In genomic region chr14:21014761-21015190, GRCh38 we compare ENCODE assay signal across 8 cellular contexts. TPM values are rescaled to one million over a fixed set of nuclear protein-coding genes. Genes with fewer than 3 reads are reported as not detected.
A peak's percentile ranks its signal among the peaks of the same experiment; 100 is the strongest.
DNase-seq lines count a peak whose midpoint lies in the region; ATAC-seq and TF ChIP-seq lines count a peak whose summit lies in the region.

No MANE protein-coding gene starts in this region.

- no peak for TF ChIP-seq POLR2A in lower leg skin (IDR thresholded peaks at IDR 0.05)

- peak in 1 of 3 donors; percentile 70 for TF ChIP-seq CTCF in lower leg skin (IDR thresholded peaks at IDR 0.05)

- peak; percentile 71 for ATAC-seq in HG03432 (IDR thresholded peaks at IDR 0.05; ENCODE audit: unreplicated experiment)

- intact Hi-C loops in lower leg skin (cut with DNase I; ENCODE audit: low total_unique reads): loop anchor here (10.0 kb wide), 1 partner anchor 80 kb away; the partner anchor contains the start of gene ZNF219

- no peak overlapping the region for H3K4me3 ChIP-seq in lower leg skin (ENCODE audit: low read depth, poor library complexity, severe bottlenecking)

- 2% methylated on average over 4 of the region's 4 CpGs for WGBS in lower leg skin, 2 donors

- peak; percentile 70 for DNase-seq in D341Med (ENCODE audit: low spot score)
- peak; percentile 83 for DNase-seq in NCI-H774 (lab: John Stamatoyannopoulos, UW)
- DNase-seq in activated CD4-positive, alpha-beta T cell treated with anti-CD3 and anti-CD28 coated beads, Interleukin-2, amount 50 U/mL, for 24 hours (ENCODE audit: low read depth in 1 of 2, low spot score in 1 of 2): peak; percentile 72 to 81
- DNase-seq in dermis blood vessel endothelial cell: peak; percentile 94
- DNase-seq in lower leg skin (ENCODE audit: low spot score in 2 of 2): peak; percentile 89 to 97
- peak; percentile 65 to 80 (median 77) for DNase-seq in stimulated activated CD4-positive, alpha-beta T cell treated with anti-CD3 and anti-CD28 coated beads, TNF-alpha, amount 100 ng/mL, for 24 hours (ENCODE audit: low read depth in 3 of 3)
- DNase-seq in mesenteric fat pad (ENCODE audit: low spot score): no peak

RNA-seq across cellular contexts. Expression of gene NDRG2, which starts 10.1 kb away (rescaled TPM):
- total RNA-seq in dermis blood vessel endothelial cell (3.3 and 3.6 TPM in 2 replicates), lower leg skin (100 to 1,000 TPM; 186 to 475 (median 282) TPM), mesenteric fat pad (120 TPM)

RNA-seq across cellular contexts. Expression of gene TPPP2, which starts 15.2 kb away (rescaled TPM):
- total RNA-seq in dermis blood vessel endothelial cell (not detected in 2 replicates), lower leg skin (under 1 TPM in 1 of 4 donors, not detected in 3; 0.71 TPM), mesenteric fat pad (not detected)

RNA-seq across cellular contexts. Expression of gene SLC39A2, which starts 15.7 kb away (rescaled TPM):
- not detected in 2 replicates for total RNA-seq in dermis blood vessel endothelial cell
- 100 to 1,000 TPM in 1 of 4 donors, 10 to 100 TPM in 3; 25.3 to 117 (median 46.9) TPM for total RNA-seq in lower leg skin
- not detected for total RNA-seq in mesenteric fat pad

RNA-seq across cellular contexts. Expression of gene RNASE13, which starts 19.8 kb away (rescaled TPM):
- total RNA-seq in dermis blood vessel endothelial cell: not detected in 2 replicates
- not detected for total RNA-seq in lower leg skin
- not detected for total RNA-seq in mesenteric fat pad

RNA-seq across cellular contexts. Expression of gene METTL17, which starts 25.0 kb away (rescaled TPM):
- total RNA-seq in dermis blood vessel endothelial cell (32.8 and 32.9 TPM in 2 replicates), lower leg skin (100 to 1,000 TPM in 2 of 4 donors, 10 to 100 TPM in 2; 73.0 to 152 (median 91.6) TPM), mesenteric fat pad (31.6 TPM)

Comparison
In these comparisons a context has a peak if more than half of its experiments do, and no peak if none do; other contexts are left out.
1. RNA of gene NDRG2, which starts 10.1 kb away (total RNA-seq): 186 to 475 TPM in lower leg skin and 120 TPM in mesenteric fat pad (single experiment); 3.3 to 3.6 TPM in dermis blood vessel endothelial cell; every median in the first group is over 10 times any median in the second.
2. RNA of gene SLC39A2, which starts 15.7 kb away (total RNA-seq): 25.3 to 117 TPM in lower leg skin; not detected in dermis blood vessel endothelial cell and not detected in mesenteric fat pad (single experiment); every median in the first group is over 10 times any median in the second.